5 cellular contexts compared by ENCODE assay signal in genomic region chr7:76482660-76483059, GRCh38. TPM values are rescaled to one million over a fixed set of nuclear protein-coding genes. Genes with fewer than 3 reads are reported as not detected.
"Had no signal": no experiment of that assay in that cellular context is flagged by ENCODE, and none has a peak within 500 bp of the region (broad histone marks: within the 10 kb centered on the region; RNA-seq: fewer than 3 reads in every experiment).

No MANE protein-coding gene starts in this region.

RNA-seq across cellular contexts. Expression of gene UPK3B, which starts 27.7 kb away (rescaled TPM):
- total RNA-seq: occipital lobe, pulmonary artery endothelial cell, smooth muscle cell had no signal
- polyA plus RNA-seq: naive thymus-derived CD4-positive, alpha-beta T cell; smooth muscle cell had no signal

RNA-seq across cellular contexts. Expression of gene ZP3, which starts 57.9 kb away (rescaled TPM):
- polyA plus RNA-seq: neural cell had no signal
